In the genomic region with DNA sequence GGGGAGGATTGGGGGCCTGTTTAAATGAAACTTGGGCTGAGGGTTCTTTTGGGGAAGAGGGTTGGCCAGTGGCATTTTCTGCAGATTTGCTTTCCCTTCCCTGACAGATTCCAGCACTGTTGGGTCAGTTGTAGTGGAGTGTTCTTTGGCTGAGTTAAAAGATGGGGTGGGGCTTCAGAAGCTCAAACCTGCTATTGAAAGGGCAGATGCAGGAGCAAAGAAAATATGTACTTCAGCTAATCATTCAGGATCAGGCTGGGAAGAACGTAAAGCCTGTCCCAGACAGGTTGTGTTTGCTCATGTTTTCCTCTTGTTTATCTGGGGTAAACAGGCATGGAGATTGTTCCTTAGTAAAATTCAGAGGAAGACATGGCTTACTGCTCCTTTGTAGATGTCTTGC, we compare ENCODE assay signal across 13 cellular contexts. TPM values are rescaled to one million over a fixed set of nuclear protein-coding genes. Genes with fewer than 3 reads are reported as not detected.
A peak's percentile ranks its signal among the peaks of the same experiment; 100 is the strongest.
DNase-seq lines count a peak whose midpoint lies in the region; ATAC-seq and TF ChIP-seq lines count a peak whose summit lies in the region.
"Had no signal": no experiment of that assay in that cellular context is flagged by ENCODE, and none has a peak within 500 bp of the region (broad histone marks: within the 10 kb centered on the region; RNA-seq: fewer than 3 reads in every experiment).

No MANE protein-coding gene starts in this region.

- TF ChIP-seq CTCF in fibroblast of the aortic adventitia (IDR thresholded peaks at IDR 0.05; ENCODE audit: insufficient read depth, low read length) (no peak), neural crest cell (conservative IDR thresholded peaks at IDR 0.05) (no peak)

- H3K27ac Mint-ChIP-seq in neural crest cell (ENCODE audit: unreplicated experiment) = peak overlapping the region; percentile 1
- H3K27ac Mint-ChIP-seq: naive B cell, T-helper 17 cell had no signal

- peaks cover 9% of the 10 kb centered on the region for H3K36me3 Mint-ChIP-seq in neural crest cell (ENCODE audit: low read depth)
- H3K36me3 Mint-ChIP-seq: naive B cell had no signal

- DNase-seq in left cardiac atrium = peak; percentile 34
- no peak for DNase-seq in Right ventricle myocardium superior
- DNase-seq in fibroblast of the aortic adventitia (ENCODE audit: low read depth) = no peak
- DNase-seq in neural crest cell (ENCODE audit: low read depth, low spot score) = no peak
- DNase-seq in hippocampal formation (lab: John Stamatoyannopoulos, UW) = no peak
- DNase-seq in NCI-H1105 treated with DMSO at 0.1 percent for 48 hours (lab: John Stamatoyannopoulos, UW) = no peak
- DNase-seq: activated CD4-positive, alpha-beta T cell treated with anti-CD3 and anti-CD28 coated beads, Interleukin-2, amount 50 U/mL, for 48 hours; naive B cell; NCI-H226; PC-3; T-helper 17 cell had no signal

- H3K9me3 Mint-ChIP-seq in neural crest cell = no peaks in the 10 kb centered on the region

- ATAC-seq in left cardiac atrium (peak in 1 of 2 donors; percentile 11), Right ventricle myocardium superior (ENCODE audit: poor library complexity) (no peak), GM18909 (IDR thresholded peaks at IDR 0.05; ENCODE audit: poor library complexity, unreplicated experiment) (no peak), HG02981 (IDR thresholded peaks at IDR 0.05; ENCODE audit: unreplicated experiment) (no peak)
- ATAC-seq: PC-3, T-helper 17 cell had no signal

- intact Hi-C loops in left cardiac atrium (cut with DNase I) (no loop called here), Right ventricle myocardium superior (cut with DNase I) (loop anchor here (10.0 kb wide), 1 partner anchor 120 kb away; no protein-coding TSS in a partner anchor)

- peak overlapping the region; percentile 89 for H3K4me3 Mint-ChIP-seq in neural crest cell
- H3K4me3 Mint-ChIP-seq: T-helper 17 cell had no signal

- H3K4me3 ChIP-seq in fibroblast of the aortic adventitia (ENCODE audit: low read depth, low read length) = peak overlapping the region; percentile 3

- H3K4me1 Mint-ChIP-seq in neural crest cell = peaks cover 62% of the 10 kb centered on the region

- H3K27me3 Mint-ChIP-seq in neural crest cell (ENCODE audit: low read depth) = no peaks in the 10 kb centered on the region

RNA-seq across cellular contexts. Expression of a gene that starts 2.5 kb away (rescaled TPM):
- total RNA-seq in left cardiac atrium = 10 to 100 TPM; 33.4 to 36.2 TPM
- total RNA-seq in Right ventricle myocardium superior = 35.8 TPM
- total RNA-seq in fibroblast of the aortic adventitia (ENCODE audit: low replicate concordance) = 59.5 and 60.2 TPM in 2 replicates
- total RNA-seq in neural crest cell = 88.0 and 90.0 TPM in 2 replicates
